In the genomic region with DNA sequence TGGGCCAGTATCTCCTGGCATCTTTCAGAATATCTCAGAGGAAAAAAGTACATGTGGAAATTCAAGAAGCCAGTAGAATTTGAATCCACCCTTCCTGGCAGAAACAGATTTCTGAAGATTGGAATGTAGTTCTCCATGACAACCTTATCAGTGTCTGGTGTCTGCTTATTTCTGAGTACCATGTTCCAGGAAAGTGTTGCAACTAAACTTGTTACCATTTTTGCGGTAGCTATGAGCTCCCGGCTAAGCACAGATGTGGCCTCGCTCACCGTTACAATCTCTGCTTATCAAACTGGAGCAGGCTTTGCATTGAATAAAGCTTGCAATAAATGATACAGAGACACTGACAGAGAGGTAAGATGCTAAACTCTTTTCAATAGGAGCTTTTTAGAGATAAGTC, we compare ENCODE assay signal across 1 cellular context.
TF ChIP-seq lines count a peak whose summit lies in the region.

No MANE protein-coding gene starts in this region.

TF ChIP-seq in K562, 482 proteins besides CTCF, POLR2A, EP300 and RAD21 (continued from another document and continues in another):
- TF ChIP-seq, protein P1, sequence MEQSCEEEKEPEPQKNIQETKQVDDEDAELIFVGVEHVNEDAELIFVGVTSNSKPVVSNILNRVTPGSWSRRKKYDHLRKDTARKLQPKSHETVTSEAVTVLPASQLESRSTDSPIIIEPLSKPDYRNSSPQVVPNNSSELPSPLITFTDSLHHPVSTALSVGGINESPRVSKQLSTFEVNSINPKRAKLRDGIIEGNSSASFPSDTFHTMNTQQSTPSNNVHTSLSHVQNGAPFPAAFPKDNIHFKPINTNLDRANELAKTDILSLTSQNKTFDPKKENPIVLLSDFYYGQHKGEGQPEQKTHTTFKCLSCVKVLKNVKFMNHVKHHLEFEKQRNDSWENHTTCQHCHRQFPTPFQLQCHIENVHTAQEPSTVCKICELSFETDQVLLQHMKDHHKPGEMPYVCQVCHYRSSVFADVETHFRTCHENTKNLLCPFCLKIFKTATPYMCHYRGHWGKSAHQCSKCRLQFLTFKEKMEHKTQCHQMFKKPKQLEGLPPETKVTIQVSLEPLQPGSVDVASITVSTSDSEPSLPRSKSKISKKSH (CRISPR knock-in tag; IDR thresholded peaks at IDR 0.05), result no peak
- TF ChIP-seq NBN (IDR thresholded peaks at IDR 0.05; ENCODE audit: low read depth) (peak; percentile 53; the same call in 1 of the 2 replicates), SLC30A9 (CRISPR knock-in tag; IDR thresholded peaks at IDR 0.05) (no peak), KDM2B (CRISPR knock-in tag; IDR thresholded peaks at IDR 0.05) (no peak), ESRRA (IDR thresholded peaks at IDR 0.05; ENCODE audit: borderline replicate concordance, low read depth) (peak; percentile 80; the same call in 1 of the 2 replicates), ZC3H11A (IDR thresholded peaks at IDR 0.05; ENCODE audit: low read depth, low read length) (no peak), NCOA4 (IDR thresholded peaks at IDR 0.05; ENCODE audit: partially characterized antibody) (no peak), NFE2L1 (tag; IDR thresholded peaks at IDR 0.05; ENCODE audit: borderline replicate concordance, low read depth) (no peak), GABPA (tag; conservative IDR thresholded peaks at IDR 0.05; ENCODE audit: low read depth) (no peak), ZC3H4 (CRISPR knock-in tag; IDR thresholded peaks at IDR 0.05; ENCODE audit: borderline replicate concordance) (no peak), MEF2A (IDR thresholded peaks at IDR 0.05; ENCODE audit: control insufficient read depth, low read depth, low read length) (no peak), POLR3G (IDR thresholded peaks at IDR 0.05; ENCODE audit: extremely low read depth, insufficient read length, insufficient replicate concordance) (no peak), CAMTA2 (CRISPR knock-in tag; conservative IDR thresholded peaks at IDR 0.05) (no peak), GATA2 (CRISPR knock-in tag; IDR thresholded peaks at IDR 0.05) (peak; percentile 90), NFIC (IDR thresholded peaks at IDR 0.05) (peak; percentile 74), NR3C1 (CRISPR knock-in tag; IDR thresholded peaks at IDR 0.05) (no peak), ZNF766 (CRISPR knock-in tag; conservative IDR thresholded peaks at IDR 0.05) (peak; percentile 92), KLF10 (CRISPR knock-in tag; IDR thresholded peaks at IDR 0.05) (no peak), NCOA2 (IDR thresholded peaks at IDR 0.05; ENCODE audit: partially characterized antibody in 2 of 2) (no peak), POLR3A (IDR thresholded peaks at IDR 0.05; ENCODE audit: borderline replicate concordance, extremely low read depth, insufficient read depth, insufficient read length) (no peak), CREB1 (IDR thresholded peaks at IDR 0.05) (no peak), CREB1 (CRISPR knock-in tag; IDR thresholded peaks at IDR 0.05) (no peak), PCBP2 (IDR thresholded peaks at IDR 0.05; ENCODE audit: low read depth, low read length, poor library complexity, severe bottlenecking) (no peak), MCM7 (IDR thresholded peaks at IDR 0.05) (no peak), U2AF1 (optimal IDR thresholded peaks at IDR 0.05; ENCODE audit: low read depth, low read length) (no peak), MEIS2 (IDR thresholded peaks at IDR 0.05; ENCODE audit: partially characterized antibody) (peak; percentile 54), FOS (IDR thresholded peaks at IDR 0.05; ENCODE audit: extremely low read depth, insufficient read length) (no peak), MBD2 (IDR thresholded peaks at IDR 0.05; ENCODE audit: borderline replicate concordance, low read depth) (no peak), SIX5 (IDR thresholded peaks at IDR 0.05; ENCODE audit: borderline replicate concordance in 1 of 2, insufficient read depth in 1 of 2, low read depth in 1 of 2, low read length in 2 of 2) (no peak), HCFC1 (IDR thresholded peaks at IDR 0.05; ENCODE audit: low read depth, low read length) (no peak), ZEB2 (IDR thresholded peaks at IDR 0.05) (no peak), FOXJ3 (CRISPR knock-in tag; IDR thresholded peaks at IDR 0.05) (0 out of 2 replicates have a peak, but pooled peaks have one; percentile 37), GTF2E2 (tag; IDR thresholded peaks at IDR 0.05) (no peak), NR4A1 (CRISPR knock-in tag; IDR thresholded peaks at IDR 0.05) (no peak), NR4A1 (tag; IDR thresholded peaks at IDR 0.05) (peak; percentile 95), NFATC3 (IDR thresholded peaks at IDR 0.05) (no peak), SAFB (IDR thresholded peaks at IDR 0.05; ENCODE audit: borderline replicate concordance, low read depth, low read length) (no peak), YY1 (IDR thresholded peaks at IDR 0.05; ENCODE audit: borderline replicate concordance in 1 of 3, control insufficient read depth in 1 of 3, extremely low read depth in 1 of 3, insufficient read depth in 3 of 3, insufficient read length in 1 of 3, insufficient replicate concordance in 2 of 3, low read depth in 1 of 3, low read length in 2 of 3) (no peak), ZNF436 (CRISPR knock-in tag; IDR thresholded peaks at IDR 0.05) (no peak), BRD9 (IDR thresholded peaks at IDR 0.05; ENCODE audit: low read depth, partially characterized antibody) (no peak), ZNF274 (IDR thresholded peaks at IDR 0.05; ENCODE audit: borderline replicate concordance, low read depth, low read length) (peak; percentile 55; the same call in 1 of the 2 replicates), MTA2 (IDR thresholded peaks at IDR 0.05; ENCODE audit: low read depth) (peak; percentile 90), ZNF175 (CRISPR knock-in tag; IDR thresholded peaks at IDR 0.05; ENCODE audit: low read depth) (peak; percentile 68; the same call in 1 of the 2 replicates), ESRRB (CRISPR knock-in tag; IDR thresholded peaks at IDR 0.05; ENCODE audit: borderline replicate concordance) (no peak), SMARCC2 (IDR thresholded peaks at IDR 0.05; ENCODE audit: low read depth) (no peak), STAT5B (CRISPR knock-in tag; IDR thresholded peaks at IDR 0.05) (no peak), JUND (IDR thresholded peaks at IDR 0.05; ENCODE audit: borderline replicate concordance, low read depth, low read length) (peak; percentile 45; the same call in 1 of the 2 replicates), JUND (tag; IDR thresholded peaks at IDR 0.05; ENCODE audit: borderline replicate concordance, low read depth, low read length) (peak; percentile 64; the same call in 1 of the 3 replicates), TAF9B (IDR thresholded peaks at IDR 0.05; ENCODE audit: partially characterized antibody) (no peak), ERF (CRISPR knock-in tag; IDR thresholded peaks at IDR 0.05) (no peak), ZNF589 (CRISPR knock-in tag; IDR thresholded peaks at IDR 0.05; ENCODE audit: low read depth) (peak; percentile 94), TEAD2 (tag; IDR thresholded peaks at IDR 0.05) (peak; percentile 68), DMBX1 (CRISPR knock-in tag; IDR thresholded peaks at IDR 0.05; ENCODE audit: borderline replicate concordance) (peak; percentile 90)
- TF ChIP-seq, protein P2, sequence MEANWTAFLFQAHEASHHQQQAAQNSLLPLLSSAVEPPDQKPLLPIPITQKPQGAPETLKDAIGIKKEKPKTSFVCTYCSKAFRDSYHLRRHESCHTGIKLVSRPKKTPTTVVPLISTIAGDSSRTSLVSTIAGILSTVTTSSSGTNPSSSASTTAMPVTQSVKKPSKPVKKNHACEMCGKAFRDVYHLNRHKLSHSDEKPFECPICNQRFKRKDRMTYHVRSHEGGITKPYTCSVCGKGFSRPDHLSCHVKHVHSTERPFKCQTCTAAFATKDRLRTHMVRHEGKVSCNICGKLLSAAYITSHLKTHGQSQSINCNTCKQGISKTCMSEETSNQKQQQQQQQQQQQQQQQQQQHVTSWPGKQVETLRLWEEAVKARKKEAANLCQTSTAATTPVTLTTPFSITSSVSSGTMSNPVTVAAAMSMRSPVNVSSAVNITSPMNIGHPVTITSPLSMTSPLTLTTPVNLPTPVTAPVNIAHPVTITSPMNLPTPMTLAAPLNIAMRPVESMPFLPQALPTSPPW (CRISPR knock-in tag; IDR thresholded peaks at IDR 0.05), result peak; percentile 58
- TF ChIP-seq, protein P3, sequence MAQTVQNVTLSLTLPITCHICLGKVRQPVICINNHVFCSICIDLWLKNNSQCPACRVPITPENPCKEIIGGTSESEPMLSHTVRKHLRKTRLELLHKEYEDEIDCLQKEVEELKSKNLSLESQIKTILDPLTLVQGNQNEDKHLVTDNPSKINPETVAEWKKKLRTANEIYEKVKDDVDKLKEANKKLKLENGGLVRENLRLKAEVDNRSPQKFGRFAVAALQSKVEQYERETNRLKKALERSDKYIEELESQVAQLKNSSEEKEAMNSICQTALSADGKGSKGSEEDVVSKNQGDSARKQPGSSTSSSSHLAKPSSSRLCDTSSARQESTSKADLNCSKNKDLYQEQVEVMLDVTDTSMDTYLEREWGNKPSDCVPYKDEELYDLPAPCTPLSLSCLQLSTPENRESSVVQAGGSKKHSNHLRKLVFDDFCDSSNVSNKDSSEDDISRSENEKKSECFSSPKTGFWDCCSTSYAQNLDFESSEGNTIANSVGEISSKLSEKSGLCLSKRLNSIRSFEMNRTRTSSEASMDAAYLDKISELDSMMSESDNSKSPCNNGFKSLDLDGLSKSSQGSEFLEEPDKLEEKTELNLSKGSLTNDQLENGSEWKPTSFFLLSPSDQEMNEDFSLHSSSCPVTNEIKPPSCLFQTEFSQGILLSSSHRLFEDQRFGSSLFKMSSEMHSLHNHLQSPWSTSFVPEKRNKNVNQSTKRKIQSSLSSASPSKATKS (CRISPR knock-in tag; IDR thresholded peaks at IDR 0.05), result no peak
- TF ChIP-seq, protein P4, sequence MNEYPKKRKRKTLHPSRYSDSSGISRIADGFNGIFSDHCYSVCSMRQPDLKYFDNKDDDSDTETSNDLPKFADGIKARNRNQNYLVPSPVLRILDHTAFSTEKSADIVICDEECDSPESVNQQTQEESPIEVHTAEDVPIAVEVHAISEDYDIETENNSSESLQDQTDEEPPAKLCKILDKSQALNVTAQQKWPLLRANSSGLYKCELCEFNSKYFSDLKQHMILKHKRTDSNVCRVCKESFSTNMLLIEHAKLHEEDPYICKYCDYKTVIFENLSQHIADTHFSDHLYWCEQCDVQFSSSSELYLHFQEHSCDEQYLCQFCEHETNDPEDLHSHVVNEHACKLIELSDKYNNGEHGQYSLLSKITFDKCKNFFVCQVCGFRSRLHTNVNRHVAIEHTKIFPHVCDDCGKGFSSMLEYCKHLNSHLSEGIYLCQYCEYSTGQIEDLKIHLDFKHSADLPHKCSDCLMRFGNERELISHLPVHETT (CRISPR knock-in tag; conservative IDR thresholded peaks at IDR 0.05 in 1 of 2, IDR thresholded peaks at IDR 0.05 in 1 of 2), result peak in 1 of 2 experiments; percentile 80; a peak in 2 of 4 replicates
- TF ChIP-seq, protein P5, sequence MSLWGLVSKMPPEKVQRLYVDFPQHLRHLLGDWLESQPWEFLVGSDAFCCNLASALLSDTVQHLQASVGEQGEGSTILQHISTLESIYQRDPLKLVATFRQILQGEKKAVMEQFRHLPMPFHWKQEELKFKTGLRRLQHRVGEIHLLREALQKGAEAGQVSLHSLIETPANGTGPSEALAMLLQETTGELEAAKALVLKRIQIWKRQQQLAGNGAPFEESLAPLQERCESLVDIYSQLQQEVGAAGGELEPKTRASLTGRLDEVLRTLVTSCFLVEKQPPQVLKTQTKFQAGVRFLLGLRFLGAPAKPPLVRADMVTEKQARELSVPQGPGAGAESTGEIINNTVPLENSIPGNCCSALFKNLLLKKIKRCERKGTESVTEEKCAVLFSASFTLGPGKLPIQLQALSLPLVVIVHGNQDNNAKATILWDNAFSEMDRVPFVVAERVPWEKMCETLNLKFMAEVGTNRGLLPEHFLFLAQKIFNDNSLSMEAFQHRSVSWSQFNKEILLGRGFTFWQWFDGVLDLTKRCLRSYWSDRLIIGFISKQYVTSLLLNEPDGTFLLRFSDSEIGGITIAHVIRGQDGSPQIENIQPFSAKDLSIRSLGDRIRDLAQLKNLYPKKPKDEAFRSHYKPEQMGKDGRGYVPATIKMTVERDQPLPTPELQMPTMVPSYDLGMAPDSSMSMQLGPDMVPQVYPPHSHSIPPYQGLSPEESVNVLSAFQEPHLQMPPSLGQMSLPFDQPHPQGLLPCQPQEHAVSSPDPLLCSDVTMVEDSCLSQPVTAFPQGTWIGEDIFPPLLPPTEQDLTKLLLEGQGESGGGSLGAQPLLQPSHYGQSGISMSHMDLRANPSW (CRISPR knock-in tag; IDR thresholded peaks at IDR 0.05), result no peak
- TF ChIP-seq, protein P6, sequence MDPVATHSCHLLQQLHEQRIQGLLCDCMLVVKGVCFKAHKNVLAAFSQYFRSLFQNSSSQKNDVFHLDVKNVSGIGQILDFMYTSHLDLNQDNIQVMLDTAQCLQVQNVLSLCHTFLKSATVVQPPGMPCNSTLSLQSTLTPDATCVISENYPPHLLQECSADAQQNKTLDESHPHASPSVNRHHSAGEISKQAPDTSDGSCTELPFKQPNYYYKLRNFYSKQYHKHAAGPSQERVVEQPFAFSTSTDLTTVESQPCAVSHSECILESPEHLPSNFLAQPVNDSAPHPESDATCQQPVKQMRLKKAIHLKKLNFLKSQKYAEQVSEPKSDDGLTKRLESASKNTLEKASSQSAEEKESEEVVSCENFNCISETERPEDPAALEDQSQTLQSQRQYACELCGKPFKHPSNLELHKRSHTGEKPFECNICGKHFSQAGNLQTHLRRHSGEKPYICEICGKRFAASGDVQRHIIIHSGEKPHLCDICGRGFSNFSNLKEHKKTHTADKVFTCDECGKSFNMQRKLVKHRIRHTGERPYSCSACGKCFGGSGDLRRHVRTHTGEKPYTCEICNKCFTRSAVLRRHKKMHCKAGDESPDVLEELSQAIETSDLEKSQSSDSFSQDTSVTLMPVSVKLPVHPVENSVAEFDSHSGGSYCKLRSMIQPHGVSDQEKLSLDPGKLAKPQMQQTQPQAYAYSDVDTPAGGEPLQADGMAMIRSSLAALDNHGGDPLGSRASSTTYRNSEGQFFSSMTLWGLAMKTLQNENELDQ (CRISPR knock-in tag; IDR thresholded peaks at IDR 0.05; ENCODE audit: borderline replicate concordance), result no peak
- TF ChIP-seq, protein P7, sequence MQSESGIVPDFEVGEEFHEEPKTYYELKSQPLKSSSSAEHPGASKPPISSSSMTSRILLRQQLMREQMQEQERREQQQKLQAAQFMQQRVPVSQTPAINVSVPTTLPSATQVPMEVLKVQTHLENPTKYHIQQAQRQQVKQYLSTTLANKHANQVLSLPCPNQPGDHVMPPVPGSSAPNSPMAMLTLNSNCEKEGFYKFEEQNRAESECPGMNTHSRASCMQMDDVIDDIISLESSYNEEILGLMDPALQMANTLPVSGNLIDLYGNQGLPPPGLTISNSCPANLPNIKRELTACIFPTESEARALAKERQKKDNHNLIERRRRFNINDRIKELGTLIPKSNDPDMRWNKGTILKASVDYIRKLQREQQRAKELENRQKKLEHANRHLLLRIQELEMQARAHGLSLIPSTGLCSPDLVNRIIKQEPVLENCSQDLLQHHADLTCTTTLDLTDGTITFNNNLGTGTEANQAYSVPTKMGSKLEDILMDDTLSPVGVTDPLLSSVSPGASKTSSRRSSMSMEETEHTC (IDR thresholded peaks at IDR 0.05), result 0 out of 2 replicates have a peak, but pooled peaks have one; percentile 16
- TF ChIP-seq, protein P8, sequence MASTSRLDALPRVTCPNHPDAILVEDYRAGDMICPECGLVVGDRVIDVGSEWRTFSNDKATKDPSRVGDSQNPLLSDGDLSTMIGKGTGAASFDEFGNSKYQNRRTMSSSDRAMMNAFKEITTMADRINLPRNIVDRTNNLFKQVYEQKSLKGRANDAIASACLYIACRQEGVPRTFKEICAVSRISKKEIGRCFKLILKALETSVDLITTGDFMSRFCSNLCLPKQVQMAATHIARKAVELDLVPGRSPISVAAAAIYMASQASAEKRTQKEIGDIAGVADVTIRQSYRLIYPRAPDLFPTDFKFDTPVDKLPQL (IDR thresholded peaks at IDR 0.05; ENCODE audit: extremely low read depth, insufficient read length), result no peak
